ENCODE assay signal across 20 cellular contexts in the genomic region with DNA sequence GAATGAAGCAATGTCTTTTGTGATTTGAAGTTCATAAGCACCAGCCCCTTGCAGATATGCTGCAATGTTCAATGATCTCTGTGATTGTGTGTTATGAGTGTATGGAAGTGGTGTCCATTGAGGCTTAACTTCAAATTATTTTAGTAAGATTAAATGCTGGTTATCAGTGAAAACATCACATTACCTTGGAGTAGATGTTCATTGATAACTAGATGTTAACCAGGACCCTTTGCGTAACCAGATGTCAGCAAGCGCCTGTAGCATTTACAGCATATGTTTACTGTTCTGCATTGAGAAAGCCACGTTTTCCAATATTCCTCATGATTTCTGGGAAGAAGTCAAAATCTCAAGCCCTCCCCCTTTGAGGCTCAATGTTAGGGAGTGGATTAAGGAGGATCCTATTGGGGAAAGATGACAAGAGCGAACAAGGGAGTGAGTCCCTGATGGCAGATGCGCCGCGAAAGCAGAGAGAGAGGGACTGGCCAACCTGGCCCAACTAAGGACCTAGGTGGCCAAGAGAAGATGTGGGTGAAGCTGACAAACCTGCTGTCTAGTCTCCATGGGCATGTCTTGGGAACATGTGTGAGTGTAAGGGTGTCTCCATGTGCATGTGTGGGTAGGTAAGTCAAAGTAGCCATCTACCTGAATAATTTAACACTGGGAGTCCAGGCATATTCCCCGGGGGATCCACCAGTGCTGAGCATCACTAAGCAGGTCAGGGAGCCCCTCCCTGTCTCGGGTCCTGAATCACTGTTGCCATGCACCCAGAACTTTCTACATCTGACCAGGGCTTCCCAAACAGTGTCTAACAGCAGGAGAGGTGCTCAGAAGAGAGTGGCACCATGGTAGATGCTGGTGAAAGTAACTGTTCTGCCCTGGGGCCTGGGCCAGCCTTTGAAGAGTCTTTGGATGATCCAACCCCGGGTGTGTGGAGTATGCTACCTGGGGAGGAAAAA.
DNase-seq lines count a peak whose midpoint lies in the region; ATAC-seq and TF ChIP-seq lines count a peak whose summit lies in the region.
"Had no signal": no experiment of that assay in that cellular context is flagged by ENCODE, and none has a peak within 500 bp of the region (broad histone marks: within the 10 kb centered on the region; RNA-seq: fewer than 3 reads in every experiment).

No MANE protein-coding gene starts in this region.

- H3K4me3 Mint-ChIP-seq in activated CD8-positive, alpha-beta memory T cell treated with anti-CD3 and anti-CD28 coated beads, Interleukin-2, amount 10 ng/mL, durations not matched to agents 7 days and 5 days = no peak overlapping the region
- no peak overlapping the region for H3K4me3 Mint-ChIP-seq in osteocyte (ENCODE audit: unreplicated experiment)
- H3K4me3 Mint-ChIP-seq: B cell; CD4-positive, CD25-positive, alpha-beta regulatory T cell; CD8-positive, alpha-beta T cell had no signal

- no peaks in the 10 kb centered on the region for H3K9me3 ChIP-seq in vagina

- H3K27me3 Mint-ChIP-seq in activated CD8-positive, alpha-beta memory T cell treated with anti-CD3 and anti-CD28 coated beads, Interleukin-2, amount 10 ng/mL, durations not matched to agents 7 days and 5 days = peaks cover 4% of the 10 kb centered on the region
- H3K27me3 Mint-ChIP-seq in osteocyte (ENCODE audit: unreplicated experiment) = no peaks in the 10 kb centered on the region

- no peak for TF ChIP-seq CTCF in coronary artery (IDR thresholded peaks at IDR 0.05)
- no peak for TF ChIP-seq CTCF in osteocyte (IDR thresholded peaks at IDR 0.05)
- no peak for TF ChIP-seq CTCF in vagina (IDR thresholded peaks at IDR 0.05)

- no peaks in the 10 kb centered on the region for H3K4me1 ChIP-seq in vagina
- H3K4me1 ChIP-seq: BLaER1, Caco-2 had no signal

- DNase-seq in activated CD8-positive, alpha-beta memory T cell treated with anti-CD3 and anti-CD28 coated beads, Interleukin-2, amount 10 ng/mL, durations not matched to agents 7 days and 5 days = peak; percentile 22
- DNase-seq in activated CD8-positive, alpha-beta memory T cell treated with anti-CD3 and anti-CD28 coated beads, Interleukin-2, amount 50 U/mL, for 48 hours = no peak
- peak; percentile 33 for DNase-seq in coronary artery (ENCODE audit: low spot score)
- peak; percentile 59 for DNase-seq in osteocyte (ENCODE audit: extremely low spot score, unreplicated experiment)
- peak; percentile 79 to 83 for DNase-seq in vagina (ENCODE audit: extremely low spot score in 2 of 2)
- DNase-seq in activated CD4-positive, alpha-beta T cell treated with anti-CD3 and anti-CD28 coated beads for 4 hours = no peak
- no peak for DNase-seq in NCI-H2196 treated with DMSO at 0.1 percent for 48 hours (lab: John Stamatoyannopoulos, UW; ENCODE audit: unreplicated experiment)
- DNase-seq: Caco-2; CD4-positive, CD25-positive, alpha-beta regulatory T cell; CD8-positive, alpha-beta T cell; DMS153; DND-41; GM23248; H7; HCEC 1CT had no signal

- no peaks in the 10 kb centered on the region for H3K36me3 Mint-ChIP-seq in activated CD8-positive, alpha-beta memory T cell treated with anti-CD3 and anti-CD28 coated beads, Interleukin-2, amount 10 ng/mL, durations not matched to agents 7 days and 5 days
- peaks cover 3% of the 10 kb centered on the region for H3K36me3 Mint-ChIP-seq in osteocyte (ENCODE audit: unreplicated experiment)
- H3K36me3 Mint-ChIP-seq: CD4-positive, CD25-positive, alpha-beta regulatory T cell had no signal

- peaks cover 7% of the 10 kb centered on the region for H3K4me1 Mint-ChIP-seq in activated CD8-positive, alpha-beta memory T cell treated with anti-CD3 and anti-CD28 coated beads, Interleukin-2, amount 10 ng/mL, durations not matched to agents 7 days and 5 days
- H3K4me1 Mint-ChIP-seq in osteocyte (ENCODE audit: unreplicated experiment) = peaks cover 2% of the 10 kb centered on the region
- H3K4me1 Mint-ChIP-seq: B cell; CD4-positive, CD25-positive, alpha-beta regulatory T cell had no signal

- no peak for ATAC-seq in activated CD8-positive, alpha-beta memory T cell treated with anti-CD3 and anti-CD28 coated beads, Interleukin-2, amount 10 ng/mL, durations not matched to agents 7 days and 5 days
- ATAC-seq in GM21737 (IDR thresholded peaks at IDR 0.05; ENCODE audit: unreplicated experiment) = no peak
- ATAC-seq: CD8-positive, alpha-beta T cell had no signal

- H3K27ac Mint-ChIP-seq in activated CD8-positive, alpha-beta memory T cell treated with anti-CD3 and anti-CD28 coated beads, Interleukin-2, amount 10 ng/mL, durations not matched to agents 7 days and 5 days = no peak overlapping the region
- H3K27ac Mint-ChIP-seq in osteocyte (ENCODE audit: unreplicated experiment) = no peak overlapping the region
- H3K27ac Mint-ChIP-seq: B cell; CD4-positive, CD25-positive, alpha-beta regulatory T cell; CD8-positive, alpha-beta T cell had no signal

- intact Hi-C loops in vagina (cut with DNase I) = no loop called here

- TF ChIP-seq POLR2A in vagina (IDR thresholded peaks at IDR 0.05) = no peak

- no peaks in the 10 kb centered on the region for H3K27me3 ChIP-seq in vagina
- H3K27me3 ChIP-seq: BLaER1 had no signal

- H3K27ac ChIP-seq in coronary artery (no peak overlapping the region), vagina (no peak overlapping the region)
- H3K27ac ChIP-seq: 22Rv1, BLaER1, C4-2B, GM23248 had no signal

- H3K36me3 ChIP-seq in vagina = no peaks in the 10 kb centered on the region
- H3K36me3 ChIP-seq: BLaER1 had no signal

- H3K9me3 Mint-ChIP-seq in activated CD8-positive, alpha-beta memory T cell treated with anti-CD3 and anti-CD28 coated beads, Interleukin-2, amount 10 ng/mL, durations not matched to agents 7 days and 5 days (ENCODE audit: low read depth) = peaks cover 9% of the 10 kb centered on the region
- H3K9me3 Mint-ChIP-seq in osteocyte (ENCODE audit: unreplicated experiment) = peaks cover 16% of the 10 kb centered on the region

- H3K4me3 ChIP-seq in coronary artery (no peak overlapping the region), vagina (no peak overlapping the region)
- H3K4me3 ChIP-seq: BLaER1, GM23248 had no signal

- CTCF ChIA-PET in activated CD8-positive, alpha-beta memory T cell treated with anti-CD3 and anti-CD28 coated beads, Interleukin-2, amount 10 ng/mL, durations not matched to agents 7 days and 5 days (lab: Charles Lee) = no interaction called here

Comparison
In these comparisons a context has a peak if more than half of its experiments do, and no peak if none do; other contexts are left out.
1. DNase-seq: peak in activated CD8-positive, alpha-beta memory T cell treated with anti-CD3 and anti-CD28 coated beads, Interleukin-2, amount 10 ng/mL, durations not matched to agents 7 days and 5 days (single experiment), coronary artery (single experiment), osteocyte (single experiment) and vagina (2 of 2); none in activated CD8-positive, alpha-beta memory T cell treated with anti-CD3 and anti-CD28 coated beads, Interleukin-2, amount 50 U/mL, for 48 hours (single experiment), activated CD4-positive, alpha-beta T cell treated with anti-CD3 and anti-CD28 coated beads for 4 hours (0 of 2) and NCI-H2196 treated with DMSO at 0.1 percent for 48 hours (single experiment).